In the genomic region with DNA sequence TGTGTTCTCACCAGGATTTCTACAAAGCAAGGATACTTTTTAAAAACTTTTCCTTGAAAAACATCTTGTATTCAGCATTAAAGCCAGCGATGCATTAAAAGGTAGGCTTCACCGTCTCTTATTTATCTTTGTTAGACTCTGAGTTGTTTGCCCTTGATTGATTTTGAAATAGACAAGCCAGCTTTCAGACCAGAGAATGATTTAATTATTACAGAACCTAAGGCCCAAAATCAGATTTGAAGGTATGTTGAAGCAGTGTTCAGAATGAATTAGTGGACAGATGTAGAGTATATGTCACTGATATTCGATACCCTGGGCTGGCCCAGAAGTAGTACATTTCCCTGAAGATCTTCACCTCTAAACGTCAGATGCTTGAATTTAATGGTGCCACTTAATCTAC, we compare ENCODE assay signal across 17 cellular contexts.
"Had no signal": no experiment of that assay in that cellular context is flagged by ENCODE, and none has a peak within 500 bp of the region (broad histone marks: within the 10 kb centered on the region; RNA-seq: fewer than 3 reads in every experiment).

No MANE protein-coding gene starts in this region.

- FAIRE-seq: frontal cortex, keratinocyte had no signal

- H3K36me3 ChIP-seq: left lung, neural progenitor cell, upper lobe of left lung had no signal

- H3K27me3 ChIP-seq: left lung, neural progenitor cell, upper lobe of left lung had no signal

- H3K9me3 ChIP-seq: left lung, mucosa of descending colon, psoas muscle, upper lobe of left lung had no signal

- H3K4me3 ChIP-seq: left lung, mucosa of descending colon, neural progenitor cell, psoas muscle, smooth muscle cell, upper lobe of left lung had no signal

- H3K27ac Mint-ChIP-seq: activated CD4-positive, alpha-beta memory T cell treated with anti-CD3 and anti-CD28 coated beads for 36 hours; activated naive CD8-positive, alpha-beta T cell; naive B cell; neural progenitor cell had no signal

- H3K27me3 Mint-ChIP-seq: stimulated activated naive CD8-positive, alpha-beta T cell treated with anti-CD3 and anti-CD28 coated beads, Interleukin-15, amount 100 ng/mL, for 72 hours had no signal

- H3K36me3 Mint-ChIP-seq: activated CD4-positive, alpha-beta memory T cell treated with anti-CD3 and anti-CD28 coated beads for 36 hours; activated naive CD8-positive, alpha-beta T cell; naive B cell; neural progenitor cell had no signal

- DNase-seq: activated CD4-positive, alpha-beta memory T cell treated with anti-CD3 and anti-CD28 coated beads for 36 hours; activated T-cell treated with anti-CD3 and anti-CD28 coated beads for 4 hours; amniotic stem cell; effector CD4-positive, alpha-beta T cell; head of caudate nucleus; left lung; mucosa of descending colon; naive B cell; psoas muscle; stimulated activated CD4-positive, alpha-beta T cell treated with anti-CD3 and anti-CD28 coated beads, Interleukin-4, amount 100 ng/mL, for 1 hour; stimulated activated naive CD8-positive, alpha-beta T cell treated with anti-CD3 and anti-CD28 coated beads, Interleukin-15, amount 100 ng/mL, for 72 hours; upper lobe of left lung had no signal

- H3K27ac ChIP-seq: left lung, neural progenitor cell, psoas muscle, upper lobe of left lung had no signal

- H3K4me1 Mint-ChIP-seq: naive B cell; stimulated activated naive CD8-positive, alpha-beta T cell treated with anti-CD3 and anti-CD28 coated beads, Interleukin-15, amount 100 ng/mL, for 72 hours had no signal

- H3K9me3 Mint-ChIP-seq: activated CD4-positive, alpha-beta memory T cell treated with anti-CD3 and anti-CD28 coated beads for 36 hours; neural progenitor cell; stimulated activated naive CD8-positive, alpha-beta T cell treated with anti-CD3 and anti-CD28 coated beads, Interleukin-15, amount 100 ng/mL, for 72 hours had no signal

- H3K4me1 ChIP-seq: left lung, neural progenitor cell, psoas muscle, upper lobe of left lung had no signal

- H3K4me3 Mint-ChIP-seq: activated CD4-positive, alpha-beta memory T cell treated with anti-CD3 and anti-CD28 coated beads for 36 hours; activated naive CD8-positive, alpha-beta T cell; naive B cell; neural progenitor cell; stimulated activated naive CD8-positive, alpha-beta T cell treated with anti-CD3 and anti-CD28 coated beads, Interleukin-15, amount 100 ng/mL, for 72 hours had no signal
